In the genomic region with DNA sequence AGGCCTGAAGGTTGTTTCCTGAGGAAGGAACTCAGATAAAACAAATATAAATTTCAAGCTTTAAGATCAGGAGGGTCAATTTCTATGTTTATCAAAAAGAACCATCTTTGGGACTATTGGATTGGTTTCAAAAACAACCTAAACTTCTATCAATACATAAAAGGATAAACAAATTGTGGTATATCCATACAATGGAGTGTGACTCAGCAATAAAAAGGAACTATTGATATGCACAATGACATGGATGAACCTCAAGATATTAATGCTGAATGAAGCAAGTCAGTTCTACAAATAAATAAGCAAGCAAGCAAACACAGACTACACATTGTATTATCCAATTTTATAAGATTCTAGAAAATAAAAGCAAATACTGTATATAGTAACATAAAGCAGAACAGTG, we compare ENCODE assay signal across 26 cellular contexts. TPM values are rescaled to one million over a fixed set of nuclear protein-coding genes. Genes with fewer than 3 reads are reported as not detected.
DNase-seq lines count a peak whose midpoint lies in the region; ATAC-seq, FAIRE-seq and TF ChIP-seq lines count a peak whose summit lies in the region.
"Had no signal": no experiment of that assay in that cellular context is flagged by ENCODE, and none has a peak within 500 bp of the region (broad histone marks: within the 10 kb centered on the region; RNA-seq: fewer than 3 reads in every experiment).

No MANE protein-coding gene starts in this region.

- no peaks in the 10 kb centered on the region for H3K36me3 Mint-ChIP-seq in activated naive CD4-positive, alpha-beta T cell treated with anti-CD3 and anti-CD28 coated beads, Interleukin-2, amount 10 ng/mL, durations not matched to agents 7 days and 5 days
- H3K36me3 Mint-ChIP-seq in CD14-positive monocyte, result no peaks in the 10 kb centered on the region
- H3K36me3 Mint-ChIP-seq: CD4-positive, CD25-positive, alpha-beta regulatory T cell; CD8-positive, alpha-beta T cell had no signal

- H3K9ac ChIP-seq in SK-N-SH (no peak overlapping the region), K562 (ENCODE audit: insufficient read depth in 1 of 2, low read depth in 2 of 2, low read length in 2 of 2) (no peak overlapping the region)

- H3K9me1 ChIP-seq in K562 (ENCODE audit: control insufficient read depth, insufficient read depth, low read length), result no peaks in the 10 kb centered on the region

- TF ChIP-seq CTCF in SK-N-SH (IDR thresholded peaks at IDR 0.05), result no peak
- no peak for TF ChIP-seq CTCF in D721Med (IDR thresholded peaks at IDR 0.05; ENCODE audit: insufficient read depth, missing control alignments)
- TF ChIP-seq CTCF in K562 (IDR thresholded peaks at IDR 0.05 in 2 of 3, conservative IDR thresholded peaks at IDR 0.05 in 1 of 3; ENCODE audit: insufficient read depth in 2 of 3, low read depth in 1 of 3, low read length in 3 of 3), result no peak
- no peak for TF ChIP-seq CTCF in CD14-positive monocyte (IDR thresholded peaks at IDR 0.05)

- no peak for DNase-seq in SK-N-SH
- DNase-seq in D721Med (ENCODE audit: insufficient read length, low spot score), result no peak
- DNase-seq in K562 (ENCODE audit: extremely low read depth in 1 of 4, low spot score in 3 of 4), result no peak
- DNase-seq in RKO (ENCODE audit: low spot score), result no peak
- no peak for DNase-seq in activated naive CD4-positive, alpha-beta T cell treated with anti-CD3 and anti-CD28 coated beads, Interleukin-2, amount 10 ng/mL, durations not matched to agents 7 days and 5 days
- no peak for DNase-seq in CD14-positive monocyte (ENCODE audit: low spot score)
- DNase-seq: ACHN; AML-193; BE2C; C1 segment of cervical spinal cord; Caco-2; CD4-positive, CD25-positive, alpha-beta regulatory T cell; CD8-positive, alpha-beta T cell; DMS 273 treated with DMSO at 0.1 percent for 48 hours; DMS79; EL; GDM1; HFFc6 had no signal

- ATAC-seq in SK-N-SH treated with all-trans-retinoic acid at 6 μM for 48 hours, result no peak
- ATAC-seq in K562, result no peak
- ATAC-seq: CD8-positive, alpha-beta T cell; GM12878; GM23338 had no signal

- H3K27ac ChIP-seq in SK-N-SH (ENCODE audit: low read depth in 2 of 2, low read length in 1 of 2), result no peak overlapping the region
- no peak overlapping the region for H3K27ac ChIP-seq in K562 (ENCODE audit: extremely low read depth, low read depth, low read length)
- H3K27ac ChIP-seq: 22Rv1 had no signal

- H3K4me2 ChIP-seq in SK-N-SH, result no peak overlapping the region
- H3K4me2 ChIP-seq in K562 (ENCODE audit: insufficient read depth, low read length), result no peak overlapping the region
- H3K4me2 ChIP-seq: GM23338 had no signal

- no peaks in the 10 kb centered on the region; a peak in 1 of 4 replicates for H3K4me1 ChIP-seq in SK-N-SH (ENCODE audit: control insufficient read depth in 1 of 2, insufficient read depth in 2 of 2, low read depth in 1 of 2, low read length in 1 of 2)
- no peaks in the 10 kb centered on the region; a peak in 2 of 5 replicates for H3K4me1 ChIP-seq in K562 (replicated peaks in 1 of 2; ENCODE audit: control insufficient read depth in 2 of 2, insufficient read depth in 2 of 2, low read length in 2 of 2)
- H3K4me1 ChIP-seq: BE2C, Caco-2, HAP-1 had no signal

- H3K27me3 ChIP-seq in SK-N-SH (ENCODE audit: insufficient read depth) (no peaks in the 10 kb centered on the region; the same call in 1 of the 2 replicates), K562 (ENCODE audit: control insufficient read depth in 2 of 2, insufficient read depth in 2 of 2, low read length in 2 of 2) (no peaks in the 10 kb centered on the region)
- H3K27me3 ChIP-seq: BE2C had no signal

- no peak overlapping the region for H3K4me3 ChIP-seq in SK-N-SH (ENCODE audit: low read depth in 2 of 2, low read length in 1 of 2)
- no peak overlapping the region for H3K4me3 ChIP-seq in K562
- H3K4me3 ChIP-seq: GM12878, GM23338, HAP-1 had no signal

- FAIRE-seq in D721Med (lab: Jason Lieb, UNC) (peak; percentile 25), K562 (lab: Jason Lieb, UNC) (no peak)
- FAIRE-seq: A204.1, GM12878, GM19239, H54 had no signal

- H3K36me3 ChIP-seq in SK-N-SH (replicated peaks in 1 of 2; ENCODE audit: control insufficient read depth in 1 of 2, insufficient read depth in 2 of 2, low read length in 1 of 2) (no peaks in the 10 kb centered on the region), K562 (ENCODE audit: control insufficient read depth, insufficient read depth, low read length) (no peaks in the 10 kb centered on the region)
- H3K36me3 ChIP-seq: BE2C, HAP-1 had no signal

- no peaks in the 10 kb centered on the region for H3K9me2 ChIP-seq in SK-N-SH

- BruUV-seq in K562 (replicated peaks; lab: Mats Ljungman, UMichigan), result no TSS peak

- in situ Hi-C loops in K562 (cut with MboI), result loop anchor here (25.0 kb wide), 1 partner anchor 858 kb away; a partner anchor contains a TSS

- peaks cover 27% of the 10 kb centered on the region for H3K27me3 Mint-ChIP-seq in activated naive CD4-positive, alpha-beta T cell treated with anti-CD3 and anti-CD28 coated beads, Interleukin-2, amount 10 ng/mL, durations not matched to agents 7 days and 5 days
- peaks cover 0 to 7% (median 2%) of the 10 kb centered on the region in 3 donors for H3K27me3 Mint-ChIP-seq in CD14-positive monocyte (ENCODE audit: low read depth in 3 of 3)

- CTCF ChIA-PET in SK-N-SH (lab: Yijun Ruan, JAX), result interaction anchor here (0.9 to 5.1 kb wide), 5 partner anchors 11 to 645 kb away, joined by 3 to 86 read pairs (median 7); a partner anchor contains a TSS
- CTCF ChIA-PET in K562 (lab: Yijun Ruan, JAX; ENCODE audit: low intra/inter-chr PET ratio), result no interaction called here
- CTCF ChIA-PET in activated naive CD4-positive, alpha-beta T cell treated with anti-CD3 and anti-CD28 coated beads, Interleukin-2, amount 10 ng/mL, durations not matched to agents 7 days and 5 days (lab: Charles Lee), result interaction anchor here (0.7 to 3.6 kb wide), 4 partner anchors 9 to 467 kb away, joined by 3 to 17 read pairs (median 6); no protein-coding TSS in a partner anchor

- no peak overlapping the region for H3K27ac Mint-ChIP-seq in activated naive CD4-positive, alpha-beta T cell treated with anti-CD3 and anti-CD28 coated beads, Interleukin-2, amount 10 ng/mL, durations not matched to agents 7 days and 5 days
- peak overlapping the region in 1 of 7 donors; percentile 33 for H3K27ac Mint-ChIP-seq in CD14-positive monocyte
- H3K27ac Mint-ChIP-seq: CD4-positive, CD25-positive, alpha-beta regulatory T cell; CD8-positive, alpha-beta T cell; GM23338; HFFc6 had no signal

- H3F3A ChIP-seq in SK-N-SH (replicated peaks; ENCODE audit: insufficient read depth), result no peaks in the 10 kb centered on the region

- H3K4me3 Mint-ChIP-seq in activated naive CD4-positive, alpha-beta T cell treated with anti-CD3 and anti-CD28 coated beads, Interleukin-2, amount 10 ng/mL, durations not matched to agents 7 days and 5 days, result no peak overlapping the region
- H3K4me3 Mint-ChIP-seq in CD14-positive monocyte, result no peak overlapping the region
- H3K4me3 Mint-ChIP-seq: CD4-positive, CD25-positive, alpha-beta regulatory T cell; CD8-positive, alpha-beta T cell; GM23338; HFFc6 had no signal

- H2AFZ ChIP-seq in SK-N-SH (ENCODE audit: low read depth), result no peak overlapping the region
- no peak overlapping the region for H2AFZ ChIP-seq in K562 (ENCODE audit: low read depth, low read length)
- H2AFZ ChIP-seq: GM23338 had no signal

- H3K4me1 Mint-ChIP-seq in activated naive CD4-positive, alpha-beta T cell treated with anti-CD3 and anti-CD28 coated beads, Interleukin-2, amount 10 ng/mL, durations not matched to agents 7 days and 5 days, result peaks cover 18% of the 10 kb centered on the region
- H3K4me1 Mint-ChIP-seq in CD14-positive monocyte, result peaks cover 55% of the 10 kb centered on the region
- H3K4me1 Mint-ChIP-seq: GM23338 had no signal

- no peak for TF ChIP-seq POLR2A in K562 (conservative IDR thresholded peaks at IDR 0.05)

- H3K9me3 ChIP-seq in SK-N-SH, result no peaks in the 10 kb centered on the region
- no peaks in the 10 kb centered on the region for H3K9me3 ChIP-seq in K562 (replicated peaks; ENCODE audit: control insufficient read depth, insufficient read depth, low read depth, low read length)
- H3K9me3 ChIP-seq: BE2C, Caco-2, HAP-1 had no signal

- POLR2A ChIA-PET in SK-N-SH (lab: Yijun Ruan, JAX) (no interaction called here), K562 (lab: Yijun Ruan, JAX) (no interaction called here)

- H4K20me1 ChIP-seq in SK-N-SH (ENCODE audit: insufficient read depth), result no peaks in the 10 kb centered on the region
- no peaks in the 10 kb centered on the region; the same call in 1 of the 2 replicates for H4K20me1 ChIP-seq in K562 (replicated peaks; ENCODE audit: control insufficient read depth, insufficient read depth, low read length)

- H3K79me2 ChIP-seq in SK-N-SH (ENCODE audit: insufficient read depth) (no peaks in the 10 kb centered on the region), K562 (ENCODE audit: control insufficient read depth, insufficient read depth, low read length) (no peaks in the 10 kb centered on the region)

- no peak for TF ChIP-seq EP300 in SK-N-SH (IDR thresholded peaks at IDR 0.05; ENCODE audit: borderline replicate concordance in 1 of 2, low read depth in 1 of 2, low read length in 1 of 2)
- no peak for TF ChIP-seq EP300 in K562 (IDR thresholded peaks at IDR 0.05; ENCODE audit: low read length)

- TF ChIP-seq RAD21 in SK-N-SH (IDR thresholded peaks at IDR 0.05; ENCODE audit: low read length), result no peak
- TF ChIP-seq RAD21 in K562 (CRISPR knock-in tag; conservative IDR thresholded peaks at IDR 0.05 in 1 of 2, IDR thresholded peaks at IDR 0.05 in 1 of 2), result no peak

- no peaks in the 10 kb centered on the region for H3K9me3 Mint-ChIP-seq in activated naive CD4-positive, alpha-beta T cell treated with anti-CD3 and anti-CD28 coated beads, Interleukin-2, amount 10 ng/mL, durations not matched to agents 7 days and 5 days
- H3K9me3 Mint-ChIP-seq in CD14-positive monocyte, result peaks cover 3 to 10% (median 7%) of the 10 kb centered on the region in 7 donors
- H3K9me3 Mint-ChIP-seq: CD8-positive, alpha-beta T cell; HFFc6 had no signal

- intact Hi-C loops in K562 (cut with micrococcal nuclease) (no loop called here), CD14-positive monocyte (cut with micrococcal nuclease) (no loop called here)

RNA-seq across cellular contexts. Expression of a gene that starts 11.1 kb away (rescaled TPM):
- 29.0 and 33.7 TPM in 2 replicates for polyA plus RNA-seq in SK-N-SH (2012; rRNA removed)
- polyA plus RNA-seq in SK-N-SH (2012; cell fraction: cytosol; rRNA removed), result 26.8 and 30.3 TPM in 2 replicates
- polyA plus RNA-seq in SK-N-SH (2012; cell fraction: nucleus; rRNA removed), result 27.4 and 30.0 TPM in 2 replicates
- total RNA-seq in K562 (2011; cell fraction: chromatin; rRNA removed; ENCODE audit: low replicate concordance), result 60.7 and 66.5 TPM in 2 replicates
- total RNA-seq in K562 (2011; cell fraction: nucleolus; rRNA removed), result 35.2 and 50.7 TPM in 2 replicates
- total RNA-seq in K562 (2011; cell fraction: nucleoplasm; rRNA removed), result 48.4 and 54.5 TPM in 2 replicates
- total RNA-seq in K562 (2014; rRNA removed), result 40.1 and 41.7 TPM in 2 replicates
- 27.7 and 28.6 TPM in 2 replicates for total RNA-seq in K562 (2014; rRNA removed; fragmentation: Illumina TruSeq; extraction: Trizol)
- 23.5 and 23.7 TPM in 2 replicates for total RNA-seq in K562 (2015; rRNA removed; fragmentation: Illumina TruSeq; extraction: Trizol)
- 42.2 and 42.3 TPM in 2 replicates for total RNA-seq in K562 (2021)
- polyA plus RNA-seq in K562 (2011; rRNA removed), result 32.2 and 36.1 TPM in 2 replicates
- polyA plus RNA-seq in K562 (2011; cell fraction: cytosol; rRNA removed), result 24.9 and 27.5 TPM in 2 replicates
- polyA plus RNA-seq in K562 (2011; cell fraction: nucleus; rRNA removed), result 43.1 and 64.0 TPM in 2 replicates
- polyA plus RNA-seq in K562 (2012), result 10.8 and 25.3 TPM in 2 replicates
- 25.7 and 32.0 TPM in 2 replicates for polyA plus RNA-seq in K562 (2014; fragmentation: Illumina TruSeq; extraction: Trizol)
- 1 to 10 TPM; 6.5 to 9.3 TPM for polyA plus RNA-seq in K562 (2014; fragmentation: Nextera tagmentation; extraction: Ambion mirVana)
- polyA plus RNA-seq in K562 (2014; rRNA removed), result 17.3 and 18.4 TPM in 2 replicates
- polyA minus RNA-seq in K562 (2011; rRNA and poly(A)+ RNA removed), result 88.8 and 89.3 TPM in 2 replicates
- polyA minus RNA-seq in K562 (2011; cell fraction: cytosol; rRNA and poly(A)+ RNA removed), result 32.7 and 33.3 TPM in 2 replicates
- 18.7 and 37.4 TPM in 2 replicates for polyA minus RNA-seq in K562 (2011; cell fraction: nucleus; rRNA and poly(A)+ RNA removed)
- 10 to 100 TPM; 15.8 to 17.7 TPM for polyA plus RNA-seq in CD14-positive monocyte
